Comparison of ENCODE assay signal across 9 cellular contexts in the genomic region with DNA sequence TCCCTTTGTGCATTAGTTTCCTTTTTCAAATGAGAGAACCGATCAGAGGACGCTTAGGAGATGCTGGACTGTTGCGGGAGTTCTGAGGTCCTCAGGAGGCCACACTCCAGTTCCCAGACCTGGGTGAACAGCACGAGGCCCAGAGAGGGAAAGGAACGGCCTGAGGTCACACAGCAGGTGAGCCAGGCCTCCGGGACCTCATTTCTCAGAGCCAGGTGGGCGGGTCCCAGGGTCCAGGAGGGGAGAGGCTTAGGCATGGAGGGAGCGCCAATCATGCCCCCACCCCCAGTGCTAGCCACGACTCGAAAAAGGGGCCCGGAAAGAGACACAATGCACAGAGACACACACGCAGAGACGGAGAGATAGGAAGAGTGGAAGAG. TPM values are rescaled to one million over a fixed set of nuclear protein-coding genes. Genes with fewer than 3 reads are reported as not detected.
DNase-seq lines count a peak whose midpoint lies in the region; ATAC-seq and TF ChIP-seq lines count a peak whose summit lies in the region.
"Had no signal": no experiment of that assay in that cellular context is flagged by ENCODE, and none has a peak within 500 bp of the region (broad histone marks: within the 10 kb centered on the region; RNA-seq: fewer than 3 reads in every experiment).

No MANE protein-coding gene starts in this region.

- peaks cover 25% of the 10 kb centered on the region for H3K4me1 Mint-ChIP-seq in activated T-cell treated with anti-CD3 and anti-CD28 coated beads, Interleukin-2, amount 50 U/mL, for 72 hours (ENCODE audit: low read depth)
- H3K4me1 Mint-ChIP-seq in activated T-cell treated with anti-CD3 and anti-CD28 coated beads, Interleukin-2, amount 50 U/mL, for 4 hours (ENCODE audit: low read depth) = peaks cover 17% of the 10 kb centered on the region
- peaks cover 35% of the 10 kb centered on the region for H3K4me1 Mint-ChIP-seq in stimulated activated memory B cell treated with anti-CD40 and anti-IgM and Interleukin-4, amounts not matched to agents 10 μg/mL and 1 μg/mL and 100 μg/mL, for 72 hours

- POLR2A ChIA-PET in OCI-LY7 (lab: Charles Lee) = no interaction called here

- intact Hi-C loops in OCI-LY7 (cut with micrococcal nuclease; ENCODE audit: unreplicated experiment) = no loop called here

- H3K4me2 ChIP-seq in OCI-LY7 (ENCODE audit: low read length) = no peak overlapping the region

- H3K27ac Mint-ChIP-seq in activated T-cell treated with anti-CD3 and anti-CD28 coated beads, Interleukin-2, amount 50 U/mL, for 72 hours = no peak overlapping the region
- peak overlapping the region; percentile 0 for H3K27ac Mint-ChIP-seq in stimulated activated memory B cell treated with anti-CD40 and anti-IgM and Interleukin-4, amounts not matched to agents 10 μg/mL and 1 μg/mL and 100 μg/mL, for 72 hours
- H3K27ac Mint-ChIP-seq: activated naive CD4-positive, alpha-beta T cell treated with anti-CD3 and anti-CD28 coated beads, Interleukin-2, amount 10 ng/mL, durations not matched to agents 7 days and 5 days had no signal

- no peak overlapping the region for H2AFZ ChIP-seq in OCI-LY7 (ENCODE audit: low read length)

- H3K4me1 ChIP-seq in OCI-LY7 (ENCODE audit: insufficient read depth, low read length, poor library complexity, severe bottlenecking) = peaks cover 23% of the 10 kb centered on the region

- DNase-seq in activated T-cell treated with anti-CD3 and anti-CD28 coated beads, Interleukin-2, amount 50 U/mL, for 72 hours = no peak
- no peak for DNase-seq in activated T-cell treated with anti-CD3 and anti-CD28 coated beads, Interleukin-2, amount 50 U/mL, for 4 hours
- DNase-seq in epidermal melanocyte (ENCODE audit: insufficient read length, low spot score) (peak; percentile 14), OCI-LY7 (ENCODE audit: low spot score) (no peak), GM20000 (ENCODE audit: low spot score) (no peak)
- DNase-seq: activated naive CD4-positive, alpha-beta T cell treated with anti-CD3 and anti-CD28 coated beads, Interleukin-2, amount 10 ng/mL, durations not matched to agents 7 days and 5 days had no signal

- no peaks in the 10 kb centered on the region for H3K79me2 ChIP-seq in OCI-LY7 (ENCODE audit: insufficient read depth, low read depth, low read length)

- H3K27ac ChIP-seq in OCI-LY7 (ENCODE audit: low read depth, low read length, poor library complexity, severe bottlenecking) = no peak overlapping the region
- H3K27ac ChIP-seq: left lung had no signal

- H3K9me3 Mint-ChIP-seq in activated T-cell treated with anti-CD3 and anti-CD28 coated beads, Interleukin-2, amount 50 U/mL, for 72 hours = no peaks in the 10 kb centered on the region
- H3K9me3 Mint-ChIP-seq in activated T-cell treated with anti-CD3 and anti-CD28 coated beads, Interleukin-2, amount 50 U/mL, for 4 hours = no peaks in the 10 kb centered on the region
- no peaks in the 10 kb centered on the region for H3K9me3 Mint-ChIP-seq in stimulated activated memory B cell treated with anti-CD40 and anti-IgM and Interleukin-4, amounts not matched to agents 10 μg/mL and 1 μg/mL and 100 μg/mL, for 72 hours
- H3K9me3 Mint-ChIP-seq: activated naive CD4-positive, alpha-beta T cell treated with anti-CD3 and anti-CD28 coated beads, Interleukin-2, amount 10 ng/mL, durations not matched to agents 7 days and 5 days had no signal

- H4K20me1 ChIP-seq in OCI-LY7 (ENCODE audit: insufficient read depth, low read length) = no peaks in the 10 kb centered on the region

- TF ChIP-seq CTCF in OCI-LY7 (conservative IDR thresholded peaks at IDR 0.05; ENCODE audit: low read length) (no peak), GM20000 (IDR thresholded peaks at IDR 0.05; ENCODE audit: extremely low read depth, missing control alignments) (no peak)

- no peak overlapping the region for H3K4me3 ChIP-seq in OCI-LY7 (ENCODE audit: low read depth, low read length, poor library complexity, severe bottlenecking)
- H3K4me3 ChIP-seq: left lung had no signal

- CTCF ChIA-PET in OCI-LY7 (lab: Charles Lee; ENCODE audit: unreplicated experiment) = no interaction called here

- H3K9me3 ChIP-seq in OCI-LY7 (ENCODE audit: low read length) = no peaks in the 10 kb centered on the region
- H3K9me3 ChIP-seq: left lung had no signal

- peak overlapping the region; percentile 60 to 73 for H3K4me3 Mint-ChIP-seq in activated T-cell treated with anti-CD3 and anti-CD28 coated beads, Interleukin-2, amount 50 U/mL, for 72 hours
- H3K4me3 Mint-ChIP-seq in activated T-cell treated with anti-CD3 and anti-CD28 coated beads, Interleukin-2, amount 50 U/mL, for 4 hours = no peak overlapping the region
- peak overlapping the region; percentile 49 for H3K4me3 Mint-ChIP-seq in stimulated activated memory B cell treated with anti-CD40 and anti-IgM and Interleukin-4, amounts not matched to agents 10 μg/mL and 1 μg/mL and 100 μg/mL, for 72 hours
- H3K4me3 Mint-ChIP-seq: activated naive CD4-positive, alpha-beta T cell treated with anti-CD3 and anti-CD28 coated beads, Interleukin-2, amount 10 ng/mL, durations not matched to agents 7 days and 5 days had no signal

- H3K27me3 Mint-ChIP-seq in activated T-cell treated with anti-CD3 and anti-CD28 coated beads, Interleukin-2, amount 50 U/mL, for 72 hours (ENCODE audit: low read depth) = peaks cover 24% of the 10 kb centered on the region
- peaks cover 27% of the 10 kb centered on the region for H3K27me3 Mint-ChIP-seq in activated T-cell treated with anti-CD3 and anti-CD28 coated beads, Interleukin-2, amount 50 U/mL, for 4 hours (ENCODE audit: low read depth)
- H3K27me3 Mint-ChIP-seq in stimulated activated memory B cell treated with anti-CD40 and anti-IgM and Interleukin-4, amounts not matched to agents 10 μg/mL and 1 μg/mL and 100 μg/mL, for 72 hours = peaks cover 38% of the 10 kb centered on the region

- no peak for ATAC-seq in activated T-cell treated with anti-CD3 and anti-CD28 coated beads, Interleukin-2, amount 50 U/mL, for 72 hours (replicated peaks in 1 of 2)
- no peak for ATAC-seq in activated T-cell treated with anti-CD3 and anti-CD28 coated beads, Interleukin-2, amount 50 U/mL, for 4 hours
- no peak for ATAC-seq in stimulated activated memory B cell treated with anti-CD40 and anti-IgM and Interleukin-4, amounts not matched to agents 10 μg/mL and 1 μg/mL and 100 μg/mL, for 72 hours

- BruUV-seq in OCI-LY7 (replicated peaks; lab: Mats Ljungman, UMichigan) = no TSS peak

- H3K36me3 Mint-ChIP-seq in activated T-cell treated with anti-CD3 and anti-CD28 coated beads, Interleukin-2, amount 50 U/mL, for 72 hours (ENCODE audit: insufficient read depth in 2 of 2) = peaks cover 1% of the 10 kb centered on the region in 2 donors
- H3K36me3 Mint-ChIP-seq in activated T-cell treated with anti-CD3 and anti-CD28 coated beads, Interleukin-2, amount 50 U/mL, for 4 hours (ENCODE audit: insufficient read depth) = peaks cover 2% of the 10 kb centered on the region
- peaks cover 3% of the 10 kb centered on the region for H3K36me3 Mint-ChIP-seq in stimulated activated memory B cell treated with anti-CD40 and anti-IgM and Interleukin-4, amounts not matched to agents 10 μg/mL and 1 μg/mL and 100 μg/mL, for 72 hours

- no peaks in the 10 kb centered on the region for H3K36me3 ChIP-seq in OCI-LY7 (ENCODE audit: insufficient read depth, low read length)

- no peaks in the 10 kb centered on the region for H3K9me2 ChIP-seq in OCI-LY7 (ENCODE audit: insufficient read depth, low read length)

RNA-seq across cellular contexts. Expression of a gene that starts 1.8 kb away (rescaled TPM):
- under 1 TPM in 1 of 2 donors, not detected in 1; 0.48 TPM for total RNA-seq in activated T-cell treated with anti-CD3 and anti-CD28 coated beads, Interleukin-2, amount 50 U/mL, for 72 hours
- total RNA-seq in activated T-cell treated with anti-CD3 and anti-CD28 coated beads, Interleukin-2, amount 50 U/mL, for 4 hours = under 1 TPM in 1 of 3 donors, not detected in 2; 0.19 TPM
- 0.95 TPM in 1 of 2 replicates, not detected in the other for total RNA-seq in OCI-LY7 (2014; rRNA removed; shearing (Covaris generic))
- total RNA-seq in OCI-LY7 (2022) = 0.30 TPM in 1 of 2 replicates, not detected in the other
- total RNA-seq: posterior vena cava had no signal

RNA-seq across cellular contexts. Expression of a gene that starts 26.6 kb away (rescaled TPM):
- total RNA-seq in activated T-cell treated with anti-CD3 and anti-CD28 coated beads, Interleukin-2, amount 50 U/mL, for 72 hours = 10 to 100 TPM; 10.5 to 12.3 TPM
- 10 to 100 TPM; 12.3 to 16.9 (median 13.9) TPM for total RNA-seq in activated T-cell treated with anti-CD3 and anti-CD28 coated beads, Interleukin-2, amount 50 U/mL, for 4 hours
- total RNA-seq in OCI-LY7 (2014; rRNA removed; shearing (Covaris generic)) = 12.3 and 14.1 TPM in 2 replicates
- total RNA-seq in OCI-LY7 (2022) = 17.9 and 21.5 TPM in 2 replicates

RNA-seq across cellular contexts. Expression of a gene that starts 43.6 kb away (rescaled TPM):
- 100 to 1,000 TPM; 253 to 266 TPM for total RNA-seq in activated T-cell treated with anti-CD3 and anti-CD28 coated beads, Interleukin-2, amount 50 U/mL, for 72 hours
- total RNA-seq in activated T-cell treated with anti-CD3 and anti-CD28 coated beads, Interleukin-2, amount 50 U/mL, for 4 hours = 100 to 1,000 TPM; 273 to 327 (median 319) TPM
- total RNA-seq in OCI-LY7 (2014; rRNA removed; shearing (Covaris generic)) = 61.8 and 95.6 TPM in 2 replicates
- total RNA-seq in OCI-LY7 (2022) = 271 and 297 TPM in 2 replicates

RNA-seq across cellular contexts. Expression of a gene that starts 44.2 kb away (rescaled TPM):
- under 1 TPM; 0.16 to 0.50 TPM for total RNA-seq in activated T-cell treated with anti-CD3 and anti-CD28 coated beads, Interleukin-2, amount 50 U/mL, for 72 hours
- total RNA-seq in activated T-cell treated with anti-CD3 and anti-CD28 coated beads, Interleukin-2, amount 50 U/mL, for 4 hours = under 1 TPM in 1 of 3 donors, not detected in 2; 0.11 TPM
- 0.28 and 0.57 TPM in 2 replicates for total RNA-seq in OCI-LY7 (2014; rRNA removed; shearing (Covaris generic))
- 0.79 and 1.2 TPM in 2 replicates for total RNA-seq in OCI-LY7 (2022)

RNA-seq across cellular contexts. Expression of a gene that starts 49.9 kb away (rescaled TPM):
- total RNA-seq in activated T-cell treated with anti-CD3 and anti-CD28 coated beads, Interleukin-2, amount 50 U/mL, for 72 hours = 10 to 100 TPM; 35.7 to 44.0 TPM
- total RNA-seq in activated T-cell treated with anti-CD3 and anti-CD28 coated beads, Interleukin-2, amount 50 U/mL, for 4 hours = 10 to 100 TPM; 72.3 to 88.1 (median 81.9) TPM
- total RNA-seq in OCI-LY7 (2014; rRNA removed; shearing (Covaris generic)) = 40.6 and 52.4 TPM in 2 replicates
- 59.3 and 59.5 TPM in 2 replicates for total RNA-seq in OCI-LY7 (2022)
